Comparison of ENCODE assay signal across 18 cellular contexts in the genomic region with DNA sequence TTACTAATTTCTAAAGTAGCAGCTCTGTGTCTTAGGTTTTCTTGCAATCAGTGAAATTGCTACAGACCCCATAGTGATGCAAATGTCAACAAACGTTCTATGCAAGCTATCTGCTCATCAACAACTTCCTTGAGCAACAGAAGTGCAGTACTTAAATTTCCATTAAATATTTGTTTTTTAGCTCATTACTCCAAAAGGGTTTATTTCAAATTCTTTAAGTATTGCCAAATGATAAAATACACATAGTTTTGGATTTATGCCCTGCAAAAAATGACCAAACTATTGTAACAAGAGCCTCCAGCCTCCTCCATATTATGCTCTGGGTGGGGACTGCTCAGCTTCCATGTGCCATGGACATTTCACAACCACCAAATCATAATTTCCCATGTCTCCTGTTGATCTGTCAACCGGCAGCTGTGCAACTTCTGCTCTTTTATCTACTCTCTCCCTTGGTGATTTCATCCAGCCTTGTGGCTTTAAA. TPM values are rescaled to one million over a fixed set of nuclear protein-coding genes. Genes with fewer than 3 reads are reported as not detected.
A peak's percentile ranks its signal among the peaks of the same experiment; 100 is the strongest.
DNase-seq lines count a peak whose midpoint lies in the region; ATAC-seq and TF ChIP-seq lines count a peak whose summit lies in the region.
"Had no signal": no experiment of that assay in that cellular context is flagged by ENCODE, and none has a peak within 500 bp of the region (broad histone marks: within the 10 kb centered on the region; RNA-seq: fewer than 3 reads in every experiment).

No MANE protein-coding gene starts in this region.

- no peaks in the 10 kb centered on the region for H3K36me3 ChIP-seq in RWPE2 (ENCODE audit: low read depth)
- H3K36me3 ChIP-seq: BE2C, brain microvascular endothelial cell, ovary had no signal

- H3K27ac ChIP-seq in RWPE2 (ENCODE audit: poor library complexity, severe bottlenecking) = no peak overlapping the region
- H3K27ac ChIP-seq: brain microvascular endothelial cell, ovary had no signal

- peaks cover 11% of the 10 kb centered on the region for H3K27me3 Mint-ChIP-seq in T-helper 2 cell treated with Interferon-gamma antibody and Interleukin-4, amounts not matched to agents 5 μg/mL and 100 μg/mL, for 36 hours (ENCODE audit: low read depth)

- ATAC-seq in Right ventricle myocardium superior (ENCODE audit: poor library complexity) (peak; percentile 25), RWPE2 (ENCODE audit: low read depth) (peak; percentile 44; the same call in 2 of the 3 replicates), GM21717 (IDR thresholded peaks at IDR 0.05; ENCODE audit: unreplicated experiment) (no peak)

- DNase-seq in Right ventricle myocardium superior = no peak
- DNase-seq in cardiac septum (ENCODE audit: low spot score) = no peak
- DNase-seq in RWPE2 (ENCODE audit: low spot score) = peak; percentile 10
- peak; percentile 93 for DNase-seq in fibroblast of the aortic adventitia (ENCODE audit: low read depth)
- DNase-seq in activated T-cell treated with anti-CD3 and anti-CD28 coated beads for 4 hours = no peak
- DNase-seq in T-helper 2 cell treated with Interferon-gamma antibody and Interleukin-4, amounts not matched to agents 5 μg/mL and 100 μg/mL, for 36 hours (ENCODE audit: low spot score) = no peak
- no peak for DNase-seq in NCI-H748 treated with DMSO at 0.1 percent for 48 hours (lab: John Stamatoyannopoulos, UW)
- DNase-seq: activated naive CD4-positive, alpha-beta T cell treated with Interleukin-2 at 50 U/mL for 16 hours; BE2C; brain microvascular endothelial cell; effector CD4-positive, alpha-beta T cell; glutamatergic neuron; KG1; kidney; NCI-H187; ovary had no signal

- intact Hi-C loops in Right ventricle myocardium superior (cut with DNase I) = no loop called here
- intact Hi-C loops in cardiac septum (cut with DNase I) = no loop called here

- H3K4me3 ChIP-seq in RWPE2 (ENCODE audit: severe bottlenecking) (no peak overlapping the region), fibroblast of the aortic adventitia (ENCODE audit: low read depth, low read length) (no peak overlapping the region)
- H3K4me3 ChIP-seq: ovary had no signal

- no peaks in the 10 kb centered on the region for H3K4me1 Mint-ChIP-seq in T-helper 2 cell treated with Interferon-gamma antibody and Interleukin-4, amounts not matched to agents 5 μg/mL and 100 μg/mL, for 36 hours (ENCODE audit: low read depth)

- H3K27me3 ChIP-seq in RWPE2 (ENCODE audit: insufficient read depth, poor library complexity, severe bottlenecking) = no peaks in the 10 kb centered on the region
- H3K27me3 ChIP-seq: BE2C, brain microvascular endothelial cell, ovary had no signal

- H3K4me1 ChIP-seq in RWPE2 (ENCODE audit: insufficient read depth, poor library complexity, severe bottlenecking) = peaks cover 15% of the 10 kb centered on the region
- H3K4me1 ChIP-seq: BE2C had no signal

- H3K9me3 Mint-ChIP-seq in T-helper 2 cell treated with Interferon-gamma antibody and Interleukin-4, amounts not matched to agents 5 μg/mL and 100 μg/mL, for 36 hours = no peaks in the 10 kb centered on the region
- H3K9me3 Mint-ChIP-seq: stimulated activated naive CD8-positive, alpha-beta T cell treated with anti-CD3 and anti-CD28 coated beads, Interleukin-15, Interleukin-2, amounts not matched to agents 100 ng/mL and 50 ng/mL, for 24 hours had no signal

- no peaks in the 10 kb centered on the region for H3K9me3 ChIP-seq in RWPE2 (ENCODE audit: severe bottlenecking)
- H3K9me3 ChIP-seq: BE2C, ovary had no signal

- no peak for TF ChIP-seq CTCF in RWPE2 (IDR thresholded peaks at IDR 0.05; ENCODE audit: poor library complexity, severe bottlenecking)
- no peak for TF ChIP-seq CTCF in fibroblast of the aortic adventitia (IDR thresholded peaks at IDR 0.05; ENCODE audit: insufficient read depth, low read length)

- no peaks in the 10 kb centered on the region for H3K36me3 Mint-ChIP-seq in T-helper 2 cell treated with Interferon-gamma antibody and Interleukin-4, amounts not matched to agents 5 μg/mL and 100 μg/mL, for 36 hours (ENCODE audit: low read depth)

- H3K4me3 Mint-ChIP-seq in T-helper 2 cell treated with Interferon-gamma antibody and Interleukin-4, amounts not matched to agents 5 μg/mL and 100 μg/mL, for 36 hours = no peak overlapping the region
- H3K4me3 Mint-ChIP-seq: stimulated activated naive CD8-positive, alpha-beta T cell treated with anti-CD3 and anti-CD28 coated beads, Interleukin-15, Interleukin-2, amounts not matched to agents 100 ng/mL and 50 ng/mL, for 24 hours had no signal

- H3K27ac Mint-ChIP-seq in T-helper 2 cell treated with Interferon-gamma antibody and Interleukin-4, amounts not matched to agents 5 μg/mL and 100 μg/mL, for 36 hours = no peak overlapping the region
- H3K27ac Mint-ChIP-seq: stimulated activated naive CD8-positive, alpha-beta T cell treated with anti-CD3 and anti-CD28 coated beads, Interleukin-15, Interleukin-2, amounts not matched to agents 100 ng/mL and 50 ng/mL, for 24 hours had no signal

RNA-seq across cellular contexts. Expression of a gene that starts 4.4 kb away (rescaled TPM):
- total RNA-seq in Right ventricle myocardium superior (not detected), cardiac septum (not detected), fibroblast of the aortic adventitia (ENCODE audit: low replicate concordance) (6.9 TPM in 1 of 2 replicates, not detected in the other)

RNA-seq across cellular contexts. Expression of a gene that starts 55.7 kb away (rescaled TPM):
- total RNA-seq in Right ventricle myocardium superior (1.2 TPM), cardiac septum (0.57 TPM), fibroblast of the aortic adventitia (ENCODE audit: low replicate concordance) (7.4 and 23.1 TPM in 2 replicates)

Comparison
In these comparisons a context has a peak if more than half of its experiments do, and no peak if none do; other contexts are left out.
1. DNase-seq: peak in RWPE2 (single experiment) and fibroblast of the aortic adventitia (single experiment); none in Right ventricle myocardium superior (single experiment), cardiac septum (single experiment), activated T-cell treated with anti-CD3 and anti-CD28 coated beads for 4 hours (single experiment), T-helper 2 cell treated with Interferon-gamma antibody and Interleukin-4, amounts not matched to agents 5 μg/mL and 100 μg/mL, for 36 hours (single experiment) and NCI-H748 treated with DMSO at 0.1 percent for 48 hours (single experiment).